17 cellular contexts compared by ENCODE assay signal in the genomic region with DNA sequence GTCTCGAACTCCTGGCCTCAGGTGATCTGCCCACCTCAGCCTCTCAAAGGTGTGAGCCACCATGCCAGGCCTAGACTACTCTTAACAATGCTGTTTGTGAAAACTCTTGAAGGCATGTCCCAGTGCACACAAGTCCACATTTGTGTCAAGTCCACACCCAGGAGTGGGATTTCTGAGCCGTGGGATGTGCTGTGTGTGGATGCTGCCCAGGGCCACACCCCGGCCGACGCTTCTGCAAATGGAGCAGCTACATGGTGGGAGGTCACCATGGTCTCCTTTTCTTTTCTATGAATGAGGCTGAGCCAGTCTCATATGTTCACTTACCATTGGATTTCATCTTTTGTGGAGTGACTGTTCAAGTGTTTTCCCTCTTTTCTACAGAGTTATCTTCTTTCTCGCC. TPM values are rescaled to one million over a fixed set of nuclear protein-coding genes. Genes with fewer than 3 reads are reported as not detected.
DNase-seq lines count a peak whose midpoint lies in the region; ATAC-seq lines count a peak whose summit lies in the region.
"Had no signal": no experiment of that assay in that cellular context is flagged by ENCODE, and none has a peak within 500 bp of the region (broad histone marks: within the 10 kb centered on the region; RNA-seq: fewer than 3 reads in every experiment).

No MANE protein-coding gene starts in this region.

- intact Hi-C loops in sciatic nerve (cut with DNase I) = no loop called here
- intact Hi-C loops in activated T-helper 1 cell treated with anti-CD3 and anti-CD28 coated beads, Interleukin-12 subunit alpha, Interleukin-12 subunit beta, Interleukin-2, Interleukin-4 antibody, amounts not matched to agents 30 ng/mL and 10 ng/mL and 1 ng/mL, durations not matched to agents 14 hours and 24 hours and 36 hours (cut with micrococcal nuclease) = no loop called here

- peaks cover 3% of the 10 kb centered on the region for H3K27me3 Mint-ChIP-seq in activated CD8-positive, alpha-beta memory T cell treated with anti-CD3 and anti-CD28 coated beads, Interleukin-2, amount 10 ng/mL, durations not matched to agents 7 days and 5 days
- H3K27me3 Mint-ChIP-seq in activated T-helper 1 cell treated with anti-CD3 and anti-CD28 coated beads, Interleukin-12 subunit alpha, Interleukin-12 subunit beta, Interleukin-2, Interleukin-4 antibody, amounts not matched to agents 30 ng/mL and 10 ng/mL and 1 ng/mL, durations not matched to agents 14 hours and 24 hours and 36 hours (ENCODE audit: insufficient read depth) = no peaks in the 10 kb centered on the region

- peaks cover 5% of the 10 kb centered on the region for H3K4me1 Mint-ChIP-seq in activated CD8-positive, alpha-beta memory T cell treated with anti-CD3 and anti-CD28 coated beads, Interleukin-2, amount 10 ng/mL, durations not matched to agents 7 days and 5 days
- peaks cover 10% of the 10 kb centered on the region for H3K4me1 Mint-ChIP-seq in activated T-helper 1 cell treated with anti-CD3 and anti-CD28 coated beads, Interleukin-12 subunit alpha, Interleukin-12 subunit beta, Interleukin-2, Interleukin-4 antibody, amounts not matched to agents 30 ng/mL and 10 ng/mL and 1 ng/mL, durations not matched to agents 14 hours and 24 hours and 36 hours (ENCODE audit: low read depth)

- no peaks in the 10 kb centered on the region for H3K36me3 Mint-ChIP-seq in activated CD8-positive, alpha-beta memory T cell treated with anti-CD3 and anti-CD28 coated beads, Interleukin-2, amount 10 ng/mL, durations not matched to agents 7 days and 5 days
- H3K36me3 Mint-ChIP-seq in activated T-helper 1 cell treated with anti-CD3 and anti-CD28 coated beads, Interleukin-12 subunit alpha, Interleukin-12 subunit beta, Interleukin-2, Interleukin-4 antibody, amounts not matched to agents 30 ng/mL and 10 ng/mL and 1 ng/mL, durations not matched to agents 14 hours and 24 hours and 36 hours (ENCODE audit: low read depth) = peaks cover 3% of the 10 kb centered on the region

- H3K9me3 Mint-ChIP-seq in activated CD8-positive, alpha-beta memory T cell treated with anti-CD3 and anti-CD28 coated beads, Interleukin-2, amount 10 ng/mL, durations not matched to agents 7 days and 5 days (ENCODE audit: low read depth) = no peaks in the 10 kb centered on the region
- H3K9me3 Mint-ChIP-seq in activated T-helper 1 cell treated with anti-CD3 and anti-CD28 coated beads, Interleukin-12 subunit alpha, Interleukin-12 subunit beta, Interleukin-2, Interleukin-4 antibody, amounts not matched to agents 30 ng/mL and 10 ng/mL and 1 ng/mL, durations not matched to agents 14 hours and 24 hours and 36 hours = no peaks in the 10 kb centered on the region
- H3K9me3 Mint-ChIP-seq: GM23338 had no signal

- peak; percentile 30 for DNase-seq in activated CD8-positive, alpha-beta memory T cell treated with anti-CD3 and anti-CD28 coated beads, Interleukin-2, amount 10 ng/mL, durations not matched to agents 7 days and 5 days
- DNase-seq in activated CD8-positive, alpha-beta memory T cell treated with anti-CD3 and anti-CD28 coated beads, Interleukin-2, amount 50 U/mL, for 4 hours = no peak
- peak; percentile 0 for DNase-seq in 8988T
- peak; percentile 41 for DNase-seq in islet precursor cell
- DNase-seq in sciatic nerve (ENCODE audit: low spot score) = peak; percentile 27
- no peak for DNase-seq in activated T-helper 1 cell treated with anti-CD3 and anti-CD28 coated beads, Interleukin-12 subunit alpha, Interleukin-12 subunit beta, Interleukin-2, Interleukin-4 antibody, amounts not matched to agents 30 ng/mL and 10 ng/mL and 1 ng/mL, durations not matched to agents 14 hours and 24 hours and 36 hours (ENCODE audit: low spot score)
- DNase-seq in middle frontal gyrus (ENCODE audit: extremely low spot score, low spot score) = no peak
- DNase-seq in activated naive CD4-positive, alpha-beta T cell (lab: John Stamatoyannopoulos, UW) = no peak
- DNase-seq: DMS53, GDM1, NCI-H1092 treated with DMSO at 0.1 percent for 48 hours, NCI-H1436 treated with DMSO at 0.1 percent for 48 hours, NCI-H1930, NCI-H226, NCI-H524, NCI-H82 had no signal

- ATAC-seq in activated CD8-positive, alpha-beta memory T cell treated with anti-CD3 and anti-CD28 coated beads, Interleukin-2, amount 10 ng/mL, durations not matched to agents 7 days and 5 days = no peak
- no peak for ATAC-seq in sciatic nerve
- ATAC-seq: GM23338 had no signal

- H3K27ac Mint-ChIP-seq in activated CD8-positive, alpha-beta memory T cell treated with anti-CD3 and anti-CD28 coated beads, Interleukin-2, amount 10 ng/mL, durations not matched to agents 7 days and 5 days = no peak overlapping the region
- H3K27ac Mint-ChIP-seq in activated T-helper 1 cell treated with anti-CD3 and anti-CD28 coated beads, Interleukin-12 subunit alpha, Interleukin-12 subunit beta, Interleukin-2, Interleukin-4 antibody, amounts not matched to agents 30 ng/mL and 10 ng/mL and 1 ng/mL, durations not matched to agents 14 hours and 24 hours and 36 hours = no peak overlapping the region
- H3K27ac Mint-ChIP-seq: GM23338 had no signal

- CTCF ChIA-PET in activated CD8-positive, alpha-beta memory T cell treated with anti-CD3 and anti-CD28 coated beads, Interleukin-2, amount 10 ng/mL, durations not matched to agents 7 days and 5 days (lab: Charles Lee) = no interaction called here

- H3K4me3 Mint-ChIP-seq in activated CD8-positive, alpha-beta memory T cell treated with anti-CD3 and anti-CD28 coated beads, Interleukin-2, amount 10 ng/mL, durations not matched to agents 7 days and 5 days = no peak overlapping the region
- no peak overlapping the region for H3K4me3 Mint-ChIP-seq in activated T-helper 1 cell treated with anti-CD3 and anti-CD28 coated beads, Interleukin-12 subunit alpha, Interleukin-12 subunit beta, Interleukin-2, Interleukin-4 antibody, amounts not matched to agents 30 ng/mL and 10 ng/mL and 1 ng/mL, durations not matched to agents 14 hours and 24 hours and 36 hours
- H3K4me3 Mint-ChIP-seq: GM23338 had no signal

RNA-seq across cellular contexts. Expression of a gene that starts 15.8 kb away (rescaled TPM):
- total RNA-seq in activated CD8-positive, alpha-beta memory T cell treated with anti-CD3 and anti-CD28 coated beads, Interleukin-2, amount 10 ng/mL, durations not matched to agents 7 days and 5 days = 1 to 10 TPM; 3.6 to 4.6 TPM
- total RNA-seq in sciatic nerve = 148 TPM
- total RNA-seq in activated T-helper 1 cell treated with anti-CD3 and anti-CD28 coated beads, Interleukin-12 subunit alpha, Interleukin-12 subunit beta, Interleukin-2, Interleukin-4 antibody, amounts not matched to agents 30 ng/mL and 10 ng/mL and 1 ng/mL, durations not matched to agents 14 hours and 24 hours and 36 hours = 1.6 and 2.5 TPM in 2 replicates

Comparison
In these comparisons a context has a peak if more than half of its experiments do, and no peak if none do; other contexts are left out.
1. DNase-seq: peak in activated CD8-positive, alpha-beta memory T cell treated with anti-CD3 and anti-CD28 coated beads, Interleukin-2, amount 10 ng/mL, durations not matched to agents 7 days and 5 days (single experiment), 8988T (single experiment), islet precursor cell (single experiment) and sciatic nerve (single experiment); none in activated CD8-positive, alpha-beta memory T cell treated with anti-CD3 and anti-CD28 coated beads, Interleukin-2, amount 50 U/mL, for 4 hours (single experiment), activated T-helper 1 cell treated with anti-CD3 and anti-CD28 coated beads, Interleukin-12 subunit alpha, Interleukin-12 subunit beta, Interleukin-2, Interleukin-4 antibody, amounts not matched to agents 30 ng/mL and 10 ng/mL and 1 ng/mL, durations not matched to agents 14 hours and 24 hours and 36 hours (single experiment), middle frontal gyrus (single experiment) and activated naive CD4-positive, alpha-beta T cell (0 of 4).
2. RNA of a gene that starts 15.8 kb away (total RNA-seq): 148 TPM in sciatic nerve (single experiment); 3.6 to 4.6 TPM in activated CD8-positive, alpha-beta memory T cell treated with anti-CD3 and anti-CD28 coated beads, Interleukin-2, amount 10 ng/mL, durations not matched to agents 7 days and 5 days and 1.6 to 2.5 TPM in activated T-helper 1 cell treated with anti-CD3 and anti-CD28 coated beads, Interleukin-12 subunit alpha, Interleukin-12 subunit beta, Interleukin-2, Interleukin-4 antibody, amounts not matched to agents 30 ng/mL and 10 ng/mL and 1 ng/mL, durations not matched to agents 14 hours and 24 hours and 36 hours; every median in the first group is over 10 times any median in the second.